Comparison of ENCODE assay signal across 21 cellular contexts in genomic region chr7:120926943-120927346, GRCh38. TPM values are rescaled to one million over a fixed set of nuclear protein-coding genes. Genes with fewer than 3 reads are reported as not detected.
DNase-seq lines count a peak whose midpoint lies in the region; ATAC-seq and TF ChIP-seq lines count a peak whose summit lies in the region.
"Had no signal": no experiment of that assay in that cellular context is flagged by ENCODE, and none has a peak within 500 bp of the region (broad histone marks: within the 10 kb centered on the region; RNA-seq: fewer than 3 reads in every experiment).

No MANE protein-coding gene starts in this region.

- peak; percentile 44 to 81 for DNase-seq in SJCRH30
- no peak for DNase-seq in mesothelial cell of epicardium (ENCODE audit: low spot score in 2 of 2, unreplicated experiment in 2 of 2)
- DNase-seq in NK-92 treated with Interleukin-12 subunit alpha and Interleukin-12 subunit beta, amount 100 ng/mL, for 24 hours (lab: John Stamatoyannopoulos, UW), result no peak
- DNase-seq in natural killer cell, result no peak
- DNase-seq: activated CD4-positive, CD25-positive, alpha-beta regulatory T cell; activated effector memory CD4-positive, alpha-beta T cell treated with Interleukin-2 at 50 U/mL for 16 hours; AML-193; COR-L47; effector CD8-positive, alpha-beta T cell; MG63; NCI-H1694 treated with DMSO at 0.1 percent for 48 hours; NCI-H510A; retina; stimulated activated naive CD4-positive, alpha-beta T cell; T-helper 2 cell had no signal

- peaks cover 15% of the 10 kb centered on the region for H3K4me1 Mint-ChIP-seq in mesothelial cell of epicardium
- peaks cover 0 to 5% of the 10 kb centered on the region in 2 donors for H3K4me1 Mint-ChIP-seq in natural killer cell

- H3K4me3 Mint-ChIP-seq in mesothelial cell of epicardium, result no peak overlapping the region
- no peak overlapping the region for H3K4me3 Mint-ChIP-seq in natural killer cell

- peak; percentile 23 for ATAC-seq in GM21360 (IDR thresholded peaks at IDR 0.05; ENCODE audit: unreplicated experiment)
- ATAC-seq in HG03139 (IDR thresholded peaks at IDR 0.05; ENCODE audit: unreplicated experiment), result peak; percentile 9
- ATAC-seq in HG02885 (IDR thresholded peaks at IDR 0.05; ENCODE audit: poor library complexity, unreplicated experiment), result no peak
- ATAC-seq in GM18867 (IDR thresholded peaks at IDR 0.05; ENCODE audit: unreplicated experiment), result no peak
- no peak for ATAC-seq in natural killer cell

- H3K27ac Mint-ChIP-seq in mesothelial cell of epicardium, result peak overlapping the region; percentile 30
- H3K27ac Mint-ChIP-seq in natural killer cell, result no peak overlapping the region

- no peak overlapping the region for H3K4me3 ChIP-seq in SJCRH30
- H3K4me3 ChIP-seq: MG63, tibial nerve had no signal

- H3K27me3 ChIP-seq in SJCRH30, result no peaks in the 10 kb centered on the region
- H3K27me3 ChIP-seq: MG63, neutrophil, tibial nerve had no signal

- peak overlapping the region; percentile 82 for H3K27ac ChIP-seq in SJCRH30
- H3K27ac ChIP-seq: neutrophil, tibial nerve had no signal

- peaks cover 29% of the 10 kb centered on the region for H3K4me1 ChIP-seq in SJCRH30
- H3K4me1 ChIP-seq: tibial nerve had no signal

- no peak for TF ChIP-seq CTCF in mesothelial cell of epicardium (IDR thresholded peaks at IDR 0.05; ENCODE audit: unreplicated experiment)
- no peak for TF ChIP-seq CTCF in natural killer cell (IDR thresholded peaks at IDR 0.05)

- H3K27me3 Mint-ChIP-seq in mesothelial cell of epicardium (ENCODE audit: low read depth) (no peaks in the 10 kb centered on the region), natural killer cell (ENCODE audit: low read depth in 2 of 2) (peaks cover 21 to 40% of the 10 kb centered on the region in 2 donors)

- H3K9me3 ChIP-seq in SJCRH30 (replicated peaks), result peaks cover under 1% of the 10 kb centered on the region; the same call in 1 of the 2 replicates
- H3K9me3 ChIP-seq: MG63, neutrophil, tibial nerve had no signal

- intact Hi-C loops in natural killer cell (cut with micrococcal nuclease), result loop anchor here (10.0 kb wide), 1 partner anchor 58 kb away; the partner anchor contains the start of gene CPED1

- no peaks in the 10 kb centered on the region for H3K9me3 Mint-ChIP-seq in mesothelial cell of epicardium
- no peaks in the 10 kb centered on the region for H3K9me3 Mint-ChIP-seq in natural killer cell

- H3K36me3 ChIP-seq in SJCRH30, result no peaks in the 10 kb centered on the region
- H3K36me3 ChIP-seq: MG63, neutrophil, tibial nerve had no signal

- no peaks in the 10 kb centered on the region for H3K36me3 Mint-ChIP-seq in mesothelial cell of epicardium
- no peaks in the 10 kb centered on the region for H3K36me3 Mint-ChIP-seq in natural killer cell

RNA-seq across cellular contexts. Expression of gene ING3, which starts 23.6 kb away (rescaled TPM):
- 28.4 and 40.1 TPM in 2 replicates for total RNA-seq in SJCRH30 (2014; rRNA removed; shearing (Covaris generic))
- total RNA-seq in mesothelial cell of epicardium (19.2 to 22.7 TPM (median 20.2 TPM) in 3 replicates), natural killer cell (10 to 100 TPM; 45.7 to 56.2 (median 50.1) TPM)

Comparison
In these comparisons a context has a peak if more than half of its experiments do, and no peak if none do; other contexts are left out.
1. ATAC-seq: peak in GM21360 (single experiment) and HG03139 (single experiment); none in HG02885 (single experiment), GM18867 (single experiment) and natural killer cell (0 of 3).
2. DNase-seq: peak in SJCRH30 (2 of 2); none in mesothelial cell of epicardium (0 of 2), NK-92 treated with Interleukin-12 subunit alpha and Interleukin-12 subunit beta, amount 100 ng/mL, for 24 hours (single experiment) and natural killer cell (single experiment).